ENCODE assay signal across 8 cellular contexts in genomic region chr4:81030061-81030616, GRCh38. TPM values are rescaled to one million over a fixed set of nuclear protein-coding genes. Genes with fewer than 3 reads are reported as not detected.
DNase-seq lines count a peak whose midpoint lies in the region; ATAC-seq, FAIRE-seq and TF ChIP-seq lines count a peak whose summit lies in the region.

No MANE protein-coding gene starts in this region.

- H3K9me3 ChIP-seq in OCI-LY7 (ENCODE audit: low read length) (no peaks in the 10 kb centered on the region), esophagus muscularis mucosa (no peaks in the 10 kb centered on the region), psoas muscle (no peaks in the 10 kb centered on the region)

- H3K36me3 ChIP-seq in OCI-LY7 (ENCODE audit: insufficient read depth, low read length): peaks cover 56% of the 10 kb centered on the region
- H3K36me3 ChIP-seq in esophagus muscularis mucosa: no peaks in the 10 kb centered on the region
- H3K36me3 ChIP-seq in psoas muscle (ENCODE audit: insufficient read depth in 1 of 2, low read depth in 1 of 2): no peaks in the 10 kb centered on the region

- POLR2A ChIA-PET in OCI-LY7 (lab: Charles Lee): interaction anchor here (0.5 to 16.6 kb wide), 24 partner anchors 9 to 1820 kb away, joined by 3 to 358 read pairs (median 6); no protein-coding TSS in a partner anchor

- 10% methylated on average over 13 of the region's 13 CpGs for WGBS in esophagus muscularis mucosa
- 5 to 8% (median 7%) methylated on average over 12 to 13 of the region's 13 CpGs for WGBS in psoas muscle, 3 donors

- H3K27me3 ChIP-seq in esophagus muscularis mucosa (peaks cover 0 to 24% (median 0%) of the 10 kb centered on the region in 4 donors), psoas muscle (ENCODE audit: insufficient read depth in 3 of 3, low read length in 2 of 3) (peaks cover 6 to 58% (median 10%) of the 10 kb centered on the region in 3 donors)

- TF ChIP-seq EP300 in esophagus muscularis mucosa (IDR thresholded peaks at IDR 0.05): no peak

- BruUV-seq in OCI-LY7 (replicated peaks; lab: Mats Ljungman, UMichigan): TSS peak; percentile 40

- ATAC-seq in psoas muscle: no peak
- ATAC-seq in GM18517 (IDR thresholded peaks at IDR 0.05; ENCODE audit: unreplicated experiment): no peak

- TF ChIP-seq CTCF in OCI-LY7 (conservative IDR thresholded peaks at IDR 0.05; ENCODE audit: low read length) (no peak), esophagus muscularis mucosa (IDR thresholded peaks at IDR 0.05) (no peak), psoas muscle (IDR thresholded peaks at IDR 0.05) (no peak)

- H3K79me2 ChIP-seq in OCI-LY7 (ENCODE audit: insufficient read depth, low read depth, low read length): peaks cover 78% of the 10 kb centered on the region

- H3K9me2 ChIP-seq in OCI-LY7 (ENCODE audit: insufficient read depth, low read length): no peaks in the 10 kb centered on the region

- H2AFZ ChIP-seq in OCI-LY7 (ENCODE audit: low read length): no peak overlapping the region; the same call in 1 of the 2 replicates

- H3K4me3 ChIP-seq in OCI-LY7 (ENCODE audit: low read depth, low read length, poor library complexity, severe bottlenecking) (peak overlapping the region; percentile 79), esophagus muscularis mucosa (peak overlapping the region; percentile 66 to 72 (median 68)), psoas muscle (peak overlapping the region; percentile 59)

- peak; percentile 15 for FAIRE-seq in GM18507 (lab: Jason Lieb, UNC)

- TF ChIP-seq POLR2A in esophagus muscularis mucosa (IDR thresholded peaks at IDR 0.05; ENCODE audit: low read depth): no peak

- intact Hi-C loops in OCI-LY7 (cut with micrococcal nuclease; ENCODE audit: unreplicated experiment) (loop anchor here (1.0 kb wide), 1 partner anchor 27 kb away; no protein-coding TSS in a partner anchor), esophagus muscularis mucosa (cut with DNase I) (no loop called here), psoas muscle (cut with DNase I) (no loop called here)

- DNase-seq in GM18507 (ENCODE audit: extremely low spot score, insufficient read length, low read depth) (no peak), OCI-LY7 (ENCODE audit: low spot score) (peak; percentile 82), esophagus muscularis mucosa (ENCODE audit: extremely low spot score) (no peak), psoas muscle (no peak), cerebellar nuclear complex (lab: John Stamatoyannopoulos, UW) (no peak), DMS153 (lab: John Stamatoyannopoulos, UW) (no peak)
- no peak for DNase-seq in activated CD8-positive, alpha-beta memory T cell treated with anti-CD3 and anti-CD28 coated beads for 24 hours

- CTCF ChIA-PET in OCI-LY7 (lab: Charles Lee; ENCODE audit: unreplicated experiment): interaction anchor here (1.0 to 3.1 kb wide), 4 partner anchors 9 to 40 kb away, joined by 3 to 19 read pairs (median 6); no protein-coding TSS in a partner anchor

- H3K4me1 ChIP-seq in OCI-LY7 (ENCODE audit: insufficient read depth, low read length, poor library complexity, severe bottlenecking) (peaks cover 55% of the 10 kb centered on the region), esophagus muscularis mucosa (peaks cover 11 to 29% (median 25%) of the 10 kb centered on the region in 4 donors), psoas muscle (peaks cover 4% of the 10 kb centered on the region)

- no peaks in the 10 kb centered on the region for H4K20me1 ChIP-seq in OCI-LY7 (ENCODE audit: insufficient read depth, low read length)

- peak overlapping the region; percentile 97 for H3K4me2 ChIP-seq in OCI-LY7 (ENCODE audit: low read length)

- H3K27ac ChIP-seq in OCI-LY7 (ENCODE audit: low read depth, low read length, poor library complexity, severe bottlenecking) (peak overlapping the region; percentile 92), esophagus muscularis mucosa (replicated peaks in 1 of 4) (peak overlapping the region; percentile 68 to 82 (median 72)), psoas muscle (no peak overlapping the region)

RNA-seq across cellular contexts. Expression of gene BMP3, which starts 0.4 kb away (rescaled TPM):
- total RNA-seq in OCI-LY7 (2014; rRNA removed; shearing (Covaris generic)): 40.6 and 45.8 TPM in 2 replicates
- total RNA-seq in OCI-LY7 (2022): 55.0 and 55.9 TPM in 2 replicates
- 10 to 100 TPM; 15.7 to 23.8 (median 18.0) TPM for total RNA-seq in esophagus muscularis mucosa
- under 1 TPM in 1 of 4 donors, not detected in 3; 0.09 TPM for total RNA-seq in psoas muscle
- polyA plus RNA-seq in psoas muscle: under 1 TPM; 0.03 to 0.09 (median 0.03) TPM

Comparison
In these comparisons a context has a peak if more than half of its experiments do, and no peak if none do; other contexts are left out.
1. RNA of gene BMP3, which starts 0.4 kb away (total RNA-seq): 40.6 to 55.9 TPM in OCI-LY7 and 15.7 to 23.8 TPM in esophagus muscularis mucosa; 0.09 TPM in psoas muscle; every median in the first group is over 10 times any median in the second.
2. Peak in every context shown above with its lines, with median percentiles within 50 percentile points of each other: H3K4me3 ChIP-seq.